8 cellular contexts compared by ENCODE assay signal in genomic region chr9:99821187-99822095, GRCh38. TPM values are rescaled to one million over a fixed set of nuclear protein-coding genes. Genes with fewer than 3 reads are reported as not detected.
DNase-seq lines count a peak whose midpoint lies in the region; TF ChIP-seq lines count a peak whose summit lies in the region.

TSS of gene NR4A3 (plus strand) at chr9:99821885. CDS start at chr9:99828043, 6,158 bp downstream.

- no peak for TF ChIP-seq CTCF in HFF-Myc (IDR thresholded peaks at IDR 0.05; ENCODE audit: low read depth, low read length, missing control alignments)
- TF ChIP-seq CTCF in NB4 (IDR thresholded peaks at IDR 0.05; ENCODE audit: low read depth, low read length): no peak

- H3K9ac ChIP-seq in SK-N-MC (ENCODE audit: insufficient read length): peak within 1 kb of the TSS; percentile 76

- H3K4me3 ChIP-seq in HFF-Myc (replicated peaks; ENCODE audit: low read depth, low read length): peak within 1 kb of the TSS; percentile 73
- H3K4me3 ChIP-seq in NB4 (ENCODE audit: low read depth, low read length): peak within 1 kb of the TSS; percentile 73
- H3K4me3 ChIP-seq in SK-N-MC: peak within 1 kb of the TSS; percentile 85

- TF ChIP-seq POLR2A in NB4 (IDR thresholded peaks at IDR 0.05; ENCODE audit: extremely low read depth, insufficient read length): peak; percentile 57

- DNase-seq in GM04503 (ENCODE audit: low read depth) (peak; percentile 84), HFF-Myc (ENCODE audit: extremely low read depth, low read depth) (peak; percentile 86), NB4 (ENCODE audit: low read depth) (peak; percentile 92), SK-N-MC (ENCODE audit: low read depth, low spot score) (peak; percentile 81), globus pallidus (ENCODE audit: low spot score) (peak; percentile 96), occipital lobe (lab: John Stamatoyannopoulos, UW) (peak; percentile 88)
- DNase-seq in activated naive CD4-positive, alpha-beta T cell treated with anti-CD3 and anti-CD28 coated beads, Interleukin-2, amount 50 U/mL, for 16 hours: peak; percentile 75

- H3K27ac ChIP-seq in SK-N-MC (peak within 1 kb of the TSS; percentile 53; the same call in 1 of the 2 replicates), temporal lobe (ENCODE audit: low read depth, low read length) (peak within 1 kb of the TSS; percentile 93)

- H3K9me3 ChIP-seq in SK-N-MC (ENCODE audit: low read depth, low read length): no peaks in the 10 kb centered on the region

- H3K36me3 ChIP-seq in SK-N-MC (ENCODE audit: insufficient read depth, low read length): no peaks in the 10 kb centered on the region

RNA-seq across cellular contexts. Expression of gene NR4A3, which starts in this region (rescaled TPM):
- total RNA-seq in occipital lobe: 8.7 TPM
- total RNA-seq in temporal lobe: 9.1 TPM

Comparison
In these comparisons a context has a peak if more than half of its experiments do, and no peak if none do; other contexts are left out.
1. Peak in every context shown above with its lines: DNase-seq, H3K4me3 ChIP-seq and H3K27ac ChIP-seq.